8 cellular contexts compared by ENCODE assay signal in genomic region chr6:3166535-3167225, GRCh38. TPM values are rescaled to one million over a fixed set of nuclear protein-coding genes. Genes with fewer than 3 reads are reported as not detected.
DNase-seq lines count a peak whose midpoint lies in the region; FAIRE-seq and TF ChIP-seq lines count a peak whose summit lies in the region.
"Not testable (repeated sequence)": the region's sequence is repeated elsewhere in the genome, so short reads cannot be mapped to it uniquely, and the experiment has no call there.

No MANE protein-coding gene starts in this region.

- WGBS in endodermal cell (ENCODE audit: insufficient coverage in 1 of 2, insufficient read length in 1 of 2), 2 experiments: 6 to 9% methylated on average over 8 to 10 of the region's 10 CpGs

- not testable (repeated sequence) for DNase-seq in CD8-positive, alpha-beta memory T cell; HFFc6; astrocyte (ENCODE audit: low read depth); neural crest cell (ENCODE audit: low read depth, low spot score); type B pancreatic cell (ENCODE audit: extremely low spot score, unreplicated experiment)
- DNase-seq in PC-9 (peak in 1 of 2 experiments; percentile 38), endodermal cell (peak; percentile 64)

- intact Hi-C loops in PC-9 (cut with micrococcal nuclease; ENCODE audit: unreplicated experiment): not testable (repeated sequence)

- H3K4me1 Mint-ChIP-seq in CD8-positive, alpha-beta memory T cell: peaks cover 13 to 17% (median 17%) of the 10 kb centered on the region in 3 donors
- H3K4me1 Mint-ChIP-seq in HFFc6 (ENCODE audit: low read depth): peaks cover 54% of the 10 kb centered on the region
- H3K4me1 Mint-ChIP-seq in astrocyte (ENCODE audit: low read depth, unreplicated experiment): peaks cover 49% of the 10 kb centered on the region
- peaks cover 51% of the 10 kb centered on the region for H3K4me1 Mint-ChIP-seq in endodermal cell
- peaks cover 56% of the 10 kb centered on the region for H3K4me1 Mint-ChIP-seq in neural crest cell
- peaks cover 38% of the 10 kb centered on the region for H3K4me1 Mint-ChIP-seq in type B pancreatic cell (ENCODE audit: unreplicated experiment)

- not testable (repeated sequence) for BruUV-seq in PC-9 (replicated peaks; lab: Mats Ljungman, UMichigan)

- not testable (repeated sequence) for TF ChIP-seq CTCF in HFFc6 (IDR thresholded peaks at IDR 0.05); PC-9 (conservative IDR thresholded peaks at IDR 0.05); astrocyte (IDR thresholded peaks at IDR 0.05; ENCODE audit: insufficient read depth, low read depth, low read length); endodermal cell (conservative IDR thresholded peaks at IDR 0.05); neural crest cell (conservative IDR thresholded peaks at IDR 0.05); type B pancreatic cell (conservative IDR thresholded peaks at IDR 0.05)

- not testable (repeated sequence) for H3K36me3 ChIP-seq in CD8-positive, alpha-beta memory T cell (ENCODE audit: insufficient read depth, low read length); PC-9 (ENCODE audit: low read depth); astrocyte (ENCODE audit: insufficient read depth, low read length); endodermal cell (ENCODE audit: control insufficient read depth, insufficient read depth, low read length); iPS-18a (ENCODE audit: control insufficient read depth, low read depth, low read length)

- CTCF ChIA-PET in CD8-positive, alpha-beta memory T cell (lab: Charles Lee): interaction anchor here (0.6 kb wide), 1 partner anchor 48 kb away, joined by 3 read pairs; no protein-coding TSS in a partner anchor
- CTCF ChIA-PET in PC-9 (lab: Charles Lee): not testable (repeated sequence)

- H3K4me2 ChIP-seq in PC-9 (peak overlapping the region; percentile 74), astrocyte (ENCODE audit: low read length) (peak overlapping the region; percentile 70)

- H3K4me3 ChIP-seq in CD8-positive, alpha-beta memory T cell (ENCODE audit: low read length); PC-9; astrocyte (ENCODE audit: insufficient read depth, low read depth, low read length); iPS-18a (ENCODE audit: low read length): not testable (repeated sequence)
- H3K4me3 ChIP-seq in endodermal cell (ENCODE audit: low read length): peak overlapping the region; percentile 5

- H3K27me3 Mint-ChIP-seq in CD8-positive, alpha-beta memory T cell; HFFc6 (ENCODE audit: insufficient read depth); astrocyte (ENCODE audit: low read depth, unreplicated experiment); endodermal cell (ENCODE audit: insufficient read depth); neural crest cell (ENCODE audit: low read depth); type B pancreatic cell: not testable (repeated sequence)

- not testable (repeated sequence) for H3K4me3 Mint-ChIP-seq in CD8-positive, alpha-beta memory T cell; HFFc6; type B pancreatic cell
- H3K4me3 Mint-ChIP-seq in astrocyte (ENCODE audit: unreplicated experiment) (peak overlapping the region; percentile 13), endodermal cell (peak overlapping the region; percentile 21), neural crest cell (peak overlapping the region; percentile 50)

- not testable (repeated sequence) for H3K4me1 ChIP-seq in CD8-positive, alpha-beta memory T cell (ENCODE audit: insufficient read depth, low read length); endodermal cell (ENCODE audit: control insufficient read depth, insufficient read depth, low read length)
- H3K4me1 ChIP-seq in PC-9 (replicated peaks; ENCODE audit: insufficient read depth): peaks cover 45% of the 10 kb centered on the region
- H3K4me1 ChIP-seq in astrocyte (ENCODE audit: insufficient read depth, low read length): peaks cover 22% of the 10 kb centered on the region
- peaks cover 43% of the 10 kb centered on the region for H3K4me1 ChIP-seq in iPS-18a (ENCODE audit: control insufficient read depth, low read depth, low read length)

- not testable (repeated sequence) for H3K9me3 ChIP-seq in CD8-positive, alpha-beta memory T cell (ENCODE audit: low read length); PC-9 (ENCODE audit: insufficient read depth, low read depth); astrocyte (ENCODE audit: insufficient read depth, low read depth, low read length); iPS-18a (ENCODE audit: control insufficient read depth, low read depth, low read length)
- peaks cover 11% of the 10 kb centered on the region for H3K9me3 ChIP-seq in endodermal cell (ENCODE audit: control insufficient read depth, low read length)

- POLR2A ChIA-PET in CD8-positive, alpha-beta memory T cell (lab: Charles Lee): interaction anchor here (0.9 kb wide), 1 partner anchor 9 kb away, joined by 5 read pairs; the partner anchor contains the start of gene TUBB2A
- POLR2A ChIA-PET in PC-9 (lab: Charles Lee; ENCODE audit: unreplicated experiment): interaction anchor here (0.6 kb wide), 1 partner anchor 146 kb away, joined by 3 read pairs; no protein-coding TSS in a partner anchor

- peak overlapping the region; percentile 13 for H3K27ac ChIP-seq in CD8-positive, alpha-beta memory T cell (ENCODE audit: low read depth, low read length)
- H3K27ac ChIP-seq in PC-9 (peak overlapping the region; percentile 88), endodermal cell (ENCODE audit: low read depth, low read length) (peak overlapping the region; percentile 86), iPS-18a (ENCODE audit: low read length) (peak overlapping the region; percentile 7)
- not testable (repeated sequence) for H3K27ac ChIP-seq in astrocyte (ENCODE audit: low read depth, low read length)

- not testable (repeated sequence) for H3K9me3 Mint-ChIP-seq in CD8-positive, alpha-beta memory T cell; HFFc6; astrocyte (ENCODE audit: unreplicated experiment); endodermal cell; neural crest cell; type B pancreatic cell

- not testable (repeated sequence) for FAIRE-seq in astrocyte (lab: Jason Lieb, UNC)

- H3K9ac ChIP-seq in astrocyte (ENCODE audit: low read length): peak overlapping the region; percentile 23
- H3K9ac ChIP-seq in endodermal cell (ENCODE audit: extremely low read depth, low read length, poor library complexity, severe bottlenecking): peak overlapping the region; percentile 77
- H3K9ac ChIP-seq in iPS-18a (ENCODE audit: low read length): not testable (repeated sequence)

- not testable (repeated sequence) for H3K36me3 Mint-ChIP-seq in CD8-positive, alpha-beta memory T cell; HFFc6 (ENCODE audit: low read depth); astrocyte (ENCODE audit: low read depth, unreplicated experiment); endodermal cell (ENCODE audit: low read depth); neural crest cell (ENCODE audit: low read depth); type B pancreatic cell

- H3F3A ChIP-seq in PC-9 (ENCODE audit: insufficient read depth, low read depth): peaks cover 45% of the 10 kb centered on the region

- H3K27me3 ChIP-seq in CD8-positive, alpha-beta memory T cell (ENCODE audit: insufficient read depth, low read length, poor library complexity, severe bottlenecking); PC-9 (ENCODE audit: insufficient read depth, low read depth); astrocyte (ENCODE audit: insufficient read depth, low read length); endodermal cell (ENCODE audit: control insufficient read depth, insufficient read depth, low read length, poor library complexity, severe bottlenecking); iPS-18a (ENCODE audit: control insufficient read depth, insufficient read depth, low read length): not testable (repeated sequence)

- H3K79me2 ChIP-seq in PC-9 (ENCODE audit: low read depth); astrocyte (ENCODE audit: insufficient read depth, low read length): not testable (repeated sequence)

- not testable (repeated sequence) for H4K20me1 ChIP-seq in PC-9 (ENCODE audit: insufficient read depth); astrocyte (ENCODE audit: insufficient read depth, low read length)

- not testable (repeated sequence) for H2AFZ ChIP-seq in PC-9; astrocyte (ENCODE audit: low read depth, low read length)

- not testable (repeated sequence) for H3K27ac Mint-ChIP-seq in CD8-positive, alpha-beta memory T cell
- peak overlapping the region; percentile 92 for H3K27ac Mint-ChIP-seq in HFFc6
- peak overlapping the region; percentile 75 for H3K27ac Mint-ChIP-seq in astrocyte (ENCODE audit: unreplicated experiment)
- peak overlapping the region; percentile 89 for H3K27ac Mint-ChIP-seq in endodermal cell
- H3K27ac Mint-ChIP-seq in neural crest cell (ENCODE audit: unreplicated experiment): peak overlapping the region; percentile 22
- H3K27ac Mint-ChIP-seq in type B pancreatic cell: peak overlapping the region; percentile 5

- H3K9me2 ChIP-seq in PC-9 (ENCODE audit: insufficient read depth): not testable (repeated sequence)

RNA-seq across cellular contexts. Expression of gene TUBB2A, which starts 9.3 kb away (rescaled TPM):
- total RNA-seq in CD8-positive, alpha-beta memory T cell: 1 to 10 TPM; 3.5 to 3.9 TPM
- 7.3 TPM for polyA plus RNA-seq in CD8-positive, alpha-beta memory T cell
- 100 to 1,000 TPM; 114 to 152 (median 120) TPM for total RNA-seq in HFFc6 (2021; fragmentation: NEBNext Ultra II Directional; extraction: Animal tissue kit (Norgen Biotek cat#: 25700))
- total RNA-seq in PC-9 (2021) (17.0 and 19.0 TPM in 2 replicates), astrocyte (390 and 401 TPM in 2 replicates), endodermal cell (100 to 1,000 TPM; 262 to 297 TPM), neural crest cell (167 and 177 TPM in 2 replicates), type B pancreatic cell (ENCODE audit: low replicate concordance) (51.8 and 62.9 TPM in 2 replicates)
- 327 TPM for polyA plus RNA-seq in endodermal cell (2013, experiment 1 of 2)
- polyA plus RNA-seq in endodermal cell (2013, experiment 2 of 2): 301 TPM

RNA-seq across cellular contexts. Expression of gene BPHL, which starts 48.2 kb away (rescaled TPM):
- 10 to 100 TPM; 10.5 to 10.7 TPM for total RNA-seq in CD8-positive, alpha-beta memory T cell
- polyA plus RNA-seq in CD8-positive, alpha-beta memory T cell: 6.5 TPM
- 10 to 100 TPM in 5 of 6 experiments, 1 to 10 TPM in 1; 9.3 to 14.6 (median 11.9) TPM for total RNA-seq in HFFc6 (2021; fragmentation: NEBNext Ultra II Directional; extraction: Animal tissue kit (Norgen Biotek cat#: 25700))
- total RNA-seq in PC-9 (2021) (23.7 and 24.5 TPM in 2 replicates), astrocyte (22.7 and 23.1 TPM in 2 replicates), endodermal cell (10 to 100 TPM; 42.8 to 42.9 TPM), neural crest cell (45.7 and 47.4 TPM in 2 replicates), type B pancreatic cell (ENCODE audit: low replicate concordance) (50.3 and 56.2 TPM in 2 replicates)
- polyA plus RNA-seq in endodermal cell (2013, experiment 1 of 2): 33.5 TPM
- 32.0 TPM for polyA plus RNA-seq in endodermal cell (2013, experiment 2 of 2)
